35 cellular contexts compared by ENCODE assay signal in the genomic region with DNA sequence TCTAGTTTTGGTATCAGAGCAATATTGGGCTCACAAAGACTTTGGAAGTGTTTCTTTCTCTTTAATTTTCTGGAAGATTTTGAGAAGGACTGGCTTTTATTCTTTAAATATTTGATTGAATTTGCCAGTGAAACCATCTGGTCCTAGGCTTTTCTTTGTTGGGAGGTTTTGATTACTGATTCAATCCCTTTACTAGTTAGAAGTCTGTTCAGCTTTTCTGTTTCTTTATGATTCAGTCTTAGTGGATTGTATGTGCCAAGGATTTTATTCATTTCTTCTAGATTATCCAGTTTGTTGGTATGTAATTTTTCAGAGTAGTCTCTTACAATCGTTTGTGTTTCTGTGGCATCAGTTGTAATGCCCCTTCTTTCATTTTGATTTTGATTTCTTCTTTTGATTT. TPM values are rescaled to one million over a fixed set of nuclear protein-coding genes. Genes with fewer than 3 reads are reported as not detected.
"Had no signal": no experiment of that assay in that cellular context is flagged by ENCODE, and none has a peak within 500 bp of the region (broad histone marks: within the 10 kb centered on the region; RNA-seq: fewer than 3 reads in every experiment).

No MANE protein-coding gene starts in this region.

- H3K9me3 ChIP-seq: ascending aorta, body of pancreas, breast epithelium had no signal

- DNase-seq: activated B cell treated with CpG ODN at 0.5 μM for 24 hours; activated CD4-positive, alpha-beta memory T cell treated with anti-CD3 and anti-CD28 coated beads, Interleukin-2, amount 10 ng/mL, durations not matched to agents 7 days and 5 days; activated CD4-positive, alpha-beta T cell treated with anti-CD3 and anti-CD28 coated beads for 48 hours; activated CD4-positive, alpha-beta T cell treated with anti-CD3 and anti-CD28 coated beads, Interleukin-2, amount 10 ng/mL, durations not matched to agents 7 days and 5 days; activated CD4-positive, alpha-beta T cell treated with anti-CD3 and anti-CD28 coated beads, Interleukin-2, amount 50 U/mL, for 48 hours; activated CD4-positive, CD25-positive, alpha-beta regulatory T cell treated with anti-CD3 and anti-CD28 coated beads, Interleukin-2, amount 50 U/mL, for 72 hours; activated CD8-positive, alpha-beta memory T cell treated with anti-CD3 and anti-CD28 coated beads for 24 hours; activated CD8-positive, alpha-beta memory T cell treated with anti-CD3 and anti-CD28 coated beads, Interleukin-2, amount 10 ng/mL, durations not matched to agents 7 days and 5 days; activated CD8-positive, alpha-beta memory T cell treated with anti-CD3 and anti-CD28 coated beads, Interleukin-2, amount 50 U/mL, for 48 hours; activated CD8-positive, alpha-beta T cell treated with anti-CD3 and anti-CD28 coated beads, Interleukin-2, amount 10 ng/mL, durations not matched to agents 7 days and 5 days; activated effector memory CD4-positive, alpha-beta T cell treated with Interleukin-2 at 50 U/mL for 16 hours; activated gamma-delta T cell; activated naive CD4-positive, alpha-beta T cell treated with anti-CD3 and anti-CD28 coated beads, Interleukin-2, amount 10 ng/mL, durations not matched to agents 7 days and 5 days; activated naive CD4-positive, alpha-beta T cell treated with Interleukin-2 at 50 U/mL for 16 hours; activated naive CD8-positive, alpha-beta T cell treated with anti-CD3 and anti-CD28 coated beads, Interleukin-2, amount 10 ng/mL, durations not matched to agents 7 days and 5 days; activated naive CD8-positive, alpha-beta T cell treated with anti-CD3 and anti-CD28 coated beads, Interleukin-2, amount 50 U/mL, for 24 hours; activated T-cell treated with anti-CD3 and anti-CD28 coated beads, Interleukin-2, amount 50 U/mL, for 24 hours; activated T-cell treated with anti-CD3 and anti-CD28 coated beads, Interleukin-2, amount 50 U/mL, for 48 hours; amygdala; anterior cingulate cortex; body of pancreas; brain microvascular endothelial cell; central memory CD4-positive, alpha-beta T cell; SW 1271; T-helper 1 cell; T-helper 2 cell; T-helper 9 cell had no signal

- H3K4me1 Mint-ChIP-seq: activated B cell treated with CpG ODN at 0.5 μM for 24 hours; activated CD4-positive, alpha-beta memory T cell treated with anti-CD3 and anti-CD28 coated beads, Interleukin-2, amount 10 ng/mL, durations not matched to agents 7 days and 5 days; activated CD4-positive, alpha-beta T cell treated with anti-CD3 and anti-CD28 coated beads, Interleukin-2, amount 10 ng/mL, durations not matched to agents 7 days and 5 days; activated CD8-positive, alpha-beta memory T cell treated with anti-CD3 and anti-CD28 coated beads, Interleukin-2, amount 10 ng/mL, durations not matched to agents 7 days and 5 days; activated naive CD4-positive, alpha-beta T cell treated with anti-CD3 and anti-CD28 coated beads, Interleukin-2, amount 10 ng/mL, durations not matched to agents 7 days and 5 days; activated naive CD4-positive, alpha-beta T cell treated with anti-CD3 and anti-CD28 coated beads, Interleukin-2, amount 50 U/mL, for 24 hours; activated naive CD8-positive, alpha-beta T cell treated with anti-CD3 and anti-CD28 coated beads, Interleukin-2, amount 10 ng/mL, durations not matched to agents 7 days and 5 days; activated naive CD8-positive, alpha-beta T cell treated with anti-CD3 and anti-CD28 coated beads, Interleukin-2, amount 50 U/mL, for 24 hours had no signal

- H3K36me3 Mint-ChIP-seq: activated CD8-positive, alpha-beta memory T cell treated with anti-CD3 and anti-CD28 coated beads, Interleukin-2, amount 10 ng/mL, durations not matched to agents 7 days and 5 days; activated naive CD4-positive, alpha-beta T cell treated with anti-CD3 and anti-CD28 coated beads, Interleukin-2, amount 10 ng/mL, durations not matched to agents 7 days and 5 days; activated naive CD4-positive, alpha-beta T cell treated with anti-CD3 and anti-CD28 coated beads, Interleukin-2, amount 50 U/mL, for 24 hours; activated naive CD8-positive, alpha-beta T cell; activated naive CD8-positive, alpha-beta T cell treated with anti-CD3 and anti-CD28 coated beads, Interleukin-2, amount 10 ng/mL, durations not matched to agents 7 days and 5 days had no signal

- H3K9me3 Mint-ChIP-seq: activated CD4-positive, alpha-beta T cell treated with anti-CD3 and anti-CD28 coated beads, Interleukin-2, amount 10 ng/mL, durations not matched to agents 7 days and 5 days; activated naive CD4-positive, alpha-beta T cell treated with anti-CD3 and anti-CD28 coated beads, Interleukin-2, amount 10 ng/mL, durations not matched to agents 7 days and 5 days; activated naive CD4-positive, alpha-beta T cell treated with anti-CD3 and anti-CD28 coated beads, Interleukin-2, amount 50 U/mL, for 24 hours; activated naive CD8-positive, alpha-beta T cell treated with anti-CD3 and anti-CD28 coated beads, Interleukin-2, amount 10 ng/mL, durations not matched to agents 7 days and 5 days; T-helper 2 cell treated with Interferon-gamma antibody and Interleukin-4, amounts not matched to agents 5 μg/mL and 100 μg/mL, for 36 hours had no signal

- H3K36me3 ChIP-seq: ascending aorta, brain microvascular endothelial cell, breast epithelium had no signal

- H3K4me1 ChIP-seq: ascending aorta, body of pancreas, breast epithelium had no signal

- H3K4me3 Mint-ChIP-seq: activated B cell treated with CpG ODN at 0.5 μM for 24 hours; activated CD4-positive, alpha-beta memory T cell treated with anti-CD3 and anti-CD28 coated beads, Interleukin-2, amount 10 ng/mL, durations not matched to agents 7 days and 5 days; activated CD4-positive, alpha-beta T cell treated with anti-CD3 and anti-CD28 coated beads, Interleukin-2, amount 10 ng/mL, durations not matched to agents 7 days and 5 days; activated CD8-positive, alpha-beta memory T cell treated with anti-CD3 and anti-CD28 coated beads, Interleukin-2, amount 10 ng/mL, durations not matched to agents 7 days and 5 days; activated CD8-positive, alpha-beta T cell treated with anti-CD3 and anti-CD28 coated beads, Interleukin-2, amount 10 ng/mL, durations not matched to agents 7 days and 5 days; activated naive CD4-positive, alpha-beta T cell treated with anti-CD3 and anti-CD28 coated beads, Interleukin-2, amount 10 ng/mL, durations not matched to agents 7 days and 5 days; activated naive CD4-positive, alpha-beta T cell treated with anti-CD3 and anti-CD28 coated beads, Interleukin-2, amount 50 U/mL, for 24 hours; activated naive CD8-positive, alpha-beta T cell; activated naive CD8-positive, alpha-beta T cell treated with anti-CD3 and anti-CD28 coated beads, Interleukin-2, amount 10 ng/mL, durations not matched to agents 7 days and 5 days; activated naive CD8-positive, alpha-beta T cell treated with anti-CD3 and anti-CD28 coated beads, Interleukin-2, amount 50 U/mL, for 24 hours; activated T-cell treated with anti-CD3 and anti-CD28 coated beads, Interleukin-2, amount 50 U/mL, for 24 hours; T-helper 1 cell treated with Interleukin-12 subunit alpha and Interleukin-12 subunit beta and Interleukin-4 antibody, amounts not matched to agents 30 μg/mL and 1 μg/mL, for 36 hours; T-helper 2 cell treated with Interferon-gamma antibody and Interleukin-4, amounts not matched to agents 5 μg/mL and 100 μg/mL, for 36 hours had no signal

- H3K4me3 ChIP-seq: ascending aorta, body of pancreas, breast epithelium had no signal

- H3K27ac Mint-ChIP-seq: activated B cell treated with CpG ODN at 0.5 μM for 24 hours; activated CD4-positive, alpha-beta memory T cell treated with anti-CD3 and anti-CD28 coated beads, Interleukin-2, amount 10 ng/mL, durations not matched to agents 7 days and 5 days; activated CD4-positive, alpha-beta T cell treated with anti-CD3 and anti-CD28 coated beads, Interleukin-2, amount 10 ng/mL, durations not matched to agents 7 days and 5 days; activated CD8-positive, alpha-beta memory T cell treated with anti-CD3 and anti-CD28 coated beads, Interleukin-2, amount 10 ng/mL, durations not matched to agents 7 days and 5 days; activated CD8-positive, alpha-beta T cell treated with anti-CD3 and anti-CD28 coated beads, Interleukin-2, amount 10 ng/mL, durations not matched to agents 7 days and 5 days; activated naive CD4-positive, alpha-beta T cell treated with anti-CD3 and anti-CD28 coated beads, Interleukin-2, amount 10 ng/mL, durations not matched to agents 7 days and 5 days; activated naive CD4-positive, alpha-beta T cell treated with anti-CD3 and anti-CD28 coated beads, Interleukin-2, amount 50 U/mL, for 24 hours; activated naive CD8-positive, alpha-beta T cell; activated naive CD8-positive, alpha-beta T cell treated with anti-CD3 and anti-CD28 coated beads, Interleukin-2, amount 10 ng/mL, durations not matched to agents 7 days and 5 days; activated naive CD8-positive, alpha-beta T cell treated with anti-CD3 and anti-CD28 coated beads, Interleukin-2, amount 50 U/mL, for 24 hours; activated T-cell treated with anti-CD3 and anti-CD28 coated beads, Interleukin-2, amount 50 U/mL, for 24 hours; activated T-helper 2 cell treated with anti-CD3 and anti-CD28 coated beads, Interferon-gamma antibody, Interleukin-2, Interleukin-4, amounts not matched to agents 10 μg/mL and 5 μg/mL and 100 μg/mL, durations not matched to agents 14 hours and 24 hours and 36 hours; T-helper 1 cell treated with Interleukin-12 subunit alpha and Interleukin-12 subunit beta and Interleukin-4 antibody, amounts not matched to agents 30 μg/mL and 1 μg/mL, for 36 hours; T-helper 2 cell treated with Interferon-gamma antibody and Interleukin-4, amounts not matched to agents 5 μg/mL and 100 μg/mL, for 36 hours had no signal

- H3K27me3 ChIP-seq: ascending aorta, body of pancreas, brain microvascular endothelial cell, breast epithelium had no signal

- H3K27ac ChIP-seq: ascending aorta, body of pancreas, brain microvascular endothelial cell, breast epithelium, VCaP had no signal

- H3K27me3 Mint-ChIP-seq: activated B cell treated with CpG ODN at 0.5 μM for 24 hours; activated CD4-positive, alpha-beta memory T cell treated with anti-CD3 and anti-CD28 coated beads, Interleukin-2, amount 10 ng/mL, durations not matched to agents 7 days and 5 days; activated CD4-positive, alpha-beta T cell treated with anti-CD3 and anti-CD28 coated beads, Interleukin-2, amount 10 ng/mL, durations not matched to agents 7 days and 5 days; activated CD8-positive, alpha-beta memory T cell treated with anti-CD3 and anti-CD28 coated beads, Interleukin-2, amount 10 ng/mL, durations not matched to agents 7 days and 5 days; activated naive CD4-positive, alpha-beta T cell treated with anti-CD3 and anti-CD28 coated beads, Interleukin-2, amount 10 ng/mL, durations not matched to agents 7 days and 5 days; activated naive CD4-positive, alpha-beta T cell treated with anti-CD3 and anti-CD28 coated beads, Interleukin-2, amount 50 U/mL, for 24 hours; activated naive CD8-positive, alpha-beta T cell; activated naive CD8-positive, alpha-beta T cell treated with anti-CD3 and anti-CD28 coated beads, Interleukin-2, amount 10 ng/mL, durations not matched to agents 7 days and 5 days; activated naive CD8-positive, alpha-beta T cell treated with anti-CD3 and anti-CD28 coated beads, Interleukin-2, amount 50 U/mL, for 24 hours; activated T-cell treated with anti-CD3 and anti-CD28 coated beads, Interleukin-2, amount 50 U/mL, for 24 hours had no signal

- ATAC-seq: activated CD8-positive, alpha-beta memory T cell treated with anti-CD3 and anti-CD28 coated beads, Interleukin-2, amount 10 ng/mL, durations not matched to agents 7 days and 5 days; activated CD8-positive, alpha-beta T cell treated with anti-CD3 and anti-CD28 coated beads, Interleukin-2, amount 10 ng/mL, durations not matched to agents 7 days and 5 days; activated naive CD8-positive, alpha-beta T cell treated with anti-CD3 and anti-CD28 coated beads, Interleukin-2, amount 50 U/mL, for 24 hours; body of pancreas had no signal

RNA-seq across cellular contexts. Expression of gene GLRB, which starts 28.6 kb away (rescaled TPM):
- total RNA-seq: activated B cell treated with CpG ODN at 0.5 μM for 24 hours; activated CD4-positive, alpha-beta memory T cell treated with anti-CD3 and anti-CD28 coated beads, Interleukin-2, amount 10 ng/mL, durations not matched to agents 7 days and 5 days; activated CD4-positive, alpha-beta T cell treated with anti-CD3 and anti-CD28 coated beads, Interleukin-2, amount 10 ng/mL, durations not matched to agents 7 days and 5 days; activated CD8-positive, alpha-beta memory T cell treated with anti-CD3 and anti-CD28 coated beads, Interleukin-2, amount 10 ng/mL, durations not matched to agents 7 days and 5 days; activated CD8-positive, alpha-beta T cell treated with anti-CD3 and anti-CD28 coated beads, Interleukin-2, amount 10 ng/mL, durations not matched to agents 7 days and 5 days; activated naive CD8-positive, alpha-beta T cell treated with anti-CD3 and anti-CD28 coated beads, Interleukin-2, amount 10 ng/mL, durations not matched to agents 7 days and 5 days; activated T-helper 2 cell treated with anti-CD3 and anti-CD28 coated beads, Interferon-gamma antibody, Interleukin-2, Interleukin-4, amounts not matched to agents 10 μg/mL and 5 μg/mL and 100 μg/mL, durations not matched to agents 14 hours and 24 hours and 36 hours had no signal
